In genomic region chr3:108006077-108006675, GRCh38 we compare ENCODE assay signal across 9 cellular contexts.
DNase-seq lines count a peak whose midpoint lies in the region; ATAC-seq and TF ChIP-seq lines count a peak whose summit lies in the region.
"Had no signal": no experiment of that assay in that cellular context is flagged by ENCODE, and none has a peak within 500 bp of the region (broad histone marks: within the 10 kb centered on the region; RNA-seq: fewer than 3 reads in every experiment).

No MANE protein-coding gene starts in this region.

- no peak overlapping the region for H3K9ac ChIP-seq in MM.1S (ENCODE audit: low read length)

- DNase-seq in A172 (ENCODE audit: low spot score) (peak; percentile 85), NCI-H226 (peak; percentile 96), dermis blood vessel endothelial cell (peak; percentile 76), lung (ENCODE audit: low spot score) (peak; percentile 53), MM.1S (no peak), GM10266 (ENCODE audit: extremely low spot score) (no peak)
- DNase-seq: uterus had no signal

- H3K4me3 ChIP-seq in lung (no peak overlapping the region), MM.1S (ENCODE audit: low read length) (no peak overlapping the region)
- H3K4me3 ChIP-seq: uterus had no signal

- ATAC-seq in lung (ENCODE audit: insufficient read depth, low FRiP score): no peak
- no peak for ATAC-seq in GM19035 (IDR thresholded peaks at IDR 0.05; ENCODE audit: unreplicated experiment)
- no peak for ATAC-seq in HG02970 (IDR thresholded peaks at IDR 0.05; ENCODE audit: low FRiP score, unreplicated experiment)

- H3K4me1 ChIP-seq in lung (ENCODE audit: control insufficient read depth in 2 of 2, insufficient read depth in 2 of 2, low read length in 2 of 2): peaks cover 0 to 10% of the 10 kb centered on the region in 2 donors
- no peaks in the 10 kb centered on the region for H3K4me1 ChIP-seq in MM.1S (ENCODE audit: low read length)
- H3K4me1 ChIP-seq: uterus had no signal

- no peaks in the 10 kb centered on the region for H3K27me3 ChIP-seq in lung (ENCODE audit: control insufficient read depth, insufficient read depth)
- no peaks in the 10 kb centered on the region for H3K27me3 ChIP-seq in MM.1S (replicated peaks; ENCODE audit: insufficient read depth, low read length)
- H3K27me3 ChIP-seq: uterus had no signal

- TF ChIP-seq CTCF in lung (IDR thresholded peaks at IDR 0.05; ENCODE audit: control extremely low read depth, extremely low read depth) (no peak), MM.1S (IDR thresholded peaks at IDR 0.05; ENCODE audit: low read length) (no peak), GM10266 (IDR thresholded peaks at IDR 0.05; ENCODE audit: control insufficient read depth, insufficient read depth, low read depth, missing control alignments) (no peak)

- no peaks in the 10 kb centered on the region for H4K20me1 ChIP-seq in MM.1S (ENCODE audit: insufficient read depth, low read length)

- H2AFZ ChIP-seq in MM.1S (ENCODE audit: low read length): no peak overlapping the region

- H3K27ac ChIP-seq in lung (ENCODE audit: low read depth in 1 of 2, low read length in 1 of 2) (peak overlapping the region in 1 of 2 donors; percentile 47), MM.1S (ENCODE audit: low read length) (no peak overlapping the region)
- H3K27ac ChIP-seq: uterus had no signal

- H3K9me3 ChIP-seq in lung (ENCODE audit: control insufficient read depth in 2 of 2, insufficient read depth in 1 of 2, low read length in 1 of 2) (no peaks in the 10 kb centered on the region), MM.1S (replicated peaks; ENCODE audit: insufficient read depth, low read length) (no peaks in the 10 kb centered on the region)
- H3K9me3 ChIP-seq: uterus had no signal

- H3F3A ChIP-seq in MM.1S (ENCODE audit: insufficient read depth, low read length): no peaks in the 10 kb centered on the region

- H3K4me2 ChIP-seq in MM.1S (ENCODE audit: low read depth, low read length): no peak overlapping the region

- H3K79me2 ChIP-seq in MM.1S (ENCODE audit: low read length): no peaks in the 10 kb centered on the region

- H3K9me2 ChIP-seq in MM.1S (replicated peaks; ENCODE audit: insufficient read depth, low read length): no peaks in the 10 kb centered on the region

- H3K36me3 ChIP-seq in lung (ENCODE audit: control insufficient read depth in 2 of 2, insufficient read depth in 2 of 2, low read length in 2 of 2) (no peaks in the 10 kb centered on the region), MM.1S (replicated peaks; ENCODE audit: insufficient read depth, low read length) (no peaks in the 10 kb centered on the region)
- H3K36me3 ChIP-seq: uterus had no signal

- 16 to 17% methylated on average over 9 of the region's 9 CpGs for WGBS in lung, 2 donors

Comparison
In these comparisons a context has a peak if more than half of its experiments do, and no peak if none do; other contexts are left out.
1. DNase-seq: peak in A172 (single experiment), NCI-H226 (single experiment), dermis blood vessel endothelial cell (single experiment) and lung (single experiment); none in MM.1S (single experiment) and GM10266 (single experiment).